ENCODE assay signal across 1 cellular context in the genomic region with DNA sequence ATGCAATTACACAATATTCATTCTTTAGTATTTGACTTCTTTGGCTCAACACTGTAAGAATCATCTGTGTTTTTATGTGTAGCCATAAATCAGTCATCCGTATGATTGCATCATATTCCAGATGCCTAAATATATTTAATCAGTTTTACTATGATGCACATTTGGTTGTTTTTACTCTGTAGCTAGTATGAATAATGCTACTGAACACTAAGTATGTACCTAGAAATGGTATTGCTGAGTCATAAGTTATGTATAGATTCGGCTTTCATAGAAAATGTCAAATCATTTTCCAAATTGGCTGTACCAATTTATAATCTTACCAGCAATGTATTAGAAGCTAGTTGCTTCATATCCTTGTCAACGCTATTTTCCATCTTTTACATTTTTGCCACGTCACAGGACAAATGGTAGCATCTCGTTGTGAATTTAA.
TF ChIP-seq lines count a peak whose summit lies in the region.

No MANE protein-coding gene starts in this region.

TF ChIP-seq in K562, 482 proteins besides CTCF, POLR2A, EP300 and RAD21 (continued from another document and continues in another):
- TF ChIP-seq, protein P1, sequence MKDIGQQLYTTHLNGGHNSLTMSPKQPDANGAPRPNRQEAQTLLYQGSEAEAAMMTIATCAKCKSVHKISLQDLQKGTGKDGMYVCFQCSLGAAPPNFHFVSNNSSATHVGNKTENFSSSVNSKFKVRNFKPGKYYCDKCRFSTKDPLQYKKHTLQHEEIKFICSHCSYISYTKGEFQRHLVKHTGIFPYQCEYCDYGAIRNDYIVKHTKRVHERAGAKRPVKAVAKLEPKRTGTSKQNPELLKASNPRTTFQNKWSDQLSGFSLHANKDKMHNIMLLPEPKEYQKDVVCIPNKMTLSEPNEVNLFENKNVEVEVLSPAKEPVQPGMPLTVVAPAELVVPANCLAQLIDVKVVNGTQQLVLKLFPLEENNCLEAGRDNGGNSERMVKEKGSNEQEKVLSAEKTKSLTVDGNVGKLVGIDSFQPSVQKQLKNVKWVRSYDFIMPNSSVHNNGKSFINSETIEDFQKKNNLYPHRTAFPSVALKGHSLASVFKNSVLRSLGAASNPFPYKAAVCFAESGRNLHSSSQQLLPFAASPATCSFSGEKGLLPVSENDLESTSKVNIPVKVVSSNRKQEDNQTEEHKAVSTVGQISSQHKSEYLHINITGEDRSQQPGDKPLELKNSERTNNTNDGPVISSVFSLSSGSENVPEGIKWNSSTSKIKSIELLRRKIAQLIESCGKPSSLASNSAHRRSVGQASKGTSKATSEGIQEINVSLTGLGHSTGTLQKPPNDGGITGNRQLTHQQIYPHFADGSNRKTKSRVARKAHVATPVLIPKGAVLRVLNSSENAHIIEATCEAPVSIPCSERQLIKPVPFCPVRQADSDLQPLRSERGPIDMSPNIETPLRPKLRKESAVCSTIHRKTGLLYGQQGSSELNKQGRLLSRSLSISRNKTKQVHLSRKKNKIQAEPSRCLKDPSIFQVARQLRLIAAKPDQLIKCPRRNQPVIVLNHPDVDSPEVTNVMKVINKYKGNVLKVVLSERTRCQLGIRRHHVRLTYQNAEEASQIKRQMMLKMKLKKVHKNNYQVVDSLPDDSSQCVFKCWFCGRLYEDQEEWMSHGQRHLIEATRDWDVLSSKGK (CRISPR knock-in tag; IDR thresholded peaks at IDR 0.05) = no peak
- TF ChIP-seq CBX2 (IDR thresholded peaks at IDR 0.05; ENCODE audit: insufficient read depth, low read length, poor library complexity, severe bottlenecking) (no peak), ZNF174 (CRISPR knock-in tag; IDR thresholded peaks at IDR 0.05) (no peak), NR3C1 (CRISPR knock-in tag; IDR thresholded peaks at IDR 0.05) (no peak), ZEB2 (IDR thresholded peaks at IDR 0.05) (no peak), RFX5 (IDR thresholded peaks at IDR 0.05; ENCODE audit: low read depth, low read length) (no peak), YY1 (IDR thresholded peaks at IDR 0.05; ENCODE audit: borderline replicate concordance in 1 of 3, control insufficient read depth in 1 of 3, extremely low read depth in 1 of 3, insufficient read depth in 3 of 3, insufficient read length in 1 of 3, insufficient replicate concordance in 2 of 3, low read depth in 1 of 3, low read length in 2 of 3) (no peak), TCF7L2 (IDR thresholded peaks at IDR 0.05; ENCODE audit: low read depth, low read length) (no peak), PTBP1 (IDR thresholded peaks at IDR 0.05; ENCODE audit: low read depth, low read length) (no peak), MCM7 (IDR thresholded peaks at IDR 0.05) (no peak), TBP (optimal IDR thresholded peaks at IDR 0.05; ENCODE audit: low read depth, low read length) (no peak), ZKSCAN1 (IDR thresholded peaks at IDR 0.05; ENCODE audit: low read depth, low read length) (no peak), SRSF9 (IDR thresholded peaks at IDR 0.05; ENCODE audit: borderline replicate concordance, low read depth, low read length) (no peak), ZNF282 (CRISPR knock-in tag; IDR thresholded peaks at IDR 0.05) (no peak), FOXK2 (conservative IDR thresholded peaks at IDR 0.05 in 1 of 2, IDR thresholded peaks at IDR 0.05 in 1 of 2; ENCODE audit: low read depth in 2 of 2) (no peak), ZNF197 (CRISPR knock-in tag; IDR thresholded peaks at IDR 0.05; ENCODE audit: low read depth) (no peak), HEY1 (CRISPR knock-in tag; IDR thresholded peaks at IDR 0.05; ENCODE audit: borderline replicate concordance) (no peak), RAD51 (IDR thresholded peaks at IDR 0.05; ENCODE audit: borderline replicate concordance, low read depth) (no peak), ATF7 (IDR thresholded peaks at IDR 0.05) (0 out of 2 replicates have a peak, but pooled peaks have one; percentile 20), NCOA4 (IDR thresholded peaks at IDR 0.05; ENCODE audit: partially characterized antibody) (no peak), PML (IDR thresholded peaks at IDR 0.05; ENCODE audit: low read length) (no peak), MYC (IDR thresholded peaks at IDR 0.05; ENCODE audit: low read depth, low read length) (no peak), MYC (CRISPR knock-in tag; IDR thresholded peaks at IDR 0.05; ENCODE audit: borderline replicate concordance, low read depth) (no peak), ZNF561 (CRISPR knock-in tag; conservative IDR thresholded peaks at IDR 0.05) (no peak), TSC22D4 (tag; IDR thresholded peaks at IDR 0.05) (no peak), MAFF (IDR thresholded peaks at IDR 0.05; ENCODE audit: low read length) (peak; percentile 58), XRCC3 (IDR thresholded peaks at IDR 0.05) (no peak), ZNF717 (CRISPR knock-in tag; IDR thresholded peaks at IDR 0.05) (no peak), RBM22 (IDR thresholded peaks at IDR 0.05; ENCODE audit: low read depth, low read length, poor library complexity, severe bottlenecking) (no peak), U2AF1 (optimal IDR thresholded peaks at IDR 0.05; ENCODE audit: low read depth, low read length) (no peak), OTX1 (CRISPR knock-in tag; IDR thresholded peaks at IDR 0.05) (no peak), ZNF41 (CRISPR knock-in tag; conservative IDR thresholded peaks at IDR 0.05) (no peak), SMARCC2 (IDR thresholded peaks at IDR 0.05; ENCODE audit: low read depth) (no peak), ZSCAN32 (CRISPR knock-in tag; IDR thresholded peaks at IDR 0.05) (peak; percentile 81), ELF4 (CRISPR knock-in tag; IDR thresholded peaks at IDR 0.05) (no peak)
- TF ChIP-seq, protein P2, sequence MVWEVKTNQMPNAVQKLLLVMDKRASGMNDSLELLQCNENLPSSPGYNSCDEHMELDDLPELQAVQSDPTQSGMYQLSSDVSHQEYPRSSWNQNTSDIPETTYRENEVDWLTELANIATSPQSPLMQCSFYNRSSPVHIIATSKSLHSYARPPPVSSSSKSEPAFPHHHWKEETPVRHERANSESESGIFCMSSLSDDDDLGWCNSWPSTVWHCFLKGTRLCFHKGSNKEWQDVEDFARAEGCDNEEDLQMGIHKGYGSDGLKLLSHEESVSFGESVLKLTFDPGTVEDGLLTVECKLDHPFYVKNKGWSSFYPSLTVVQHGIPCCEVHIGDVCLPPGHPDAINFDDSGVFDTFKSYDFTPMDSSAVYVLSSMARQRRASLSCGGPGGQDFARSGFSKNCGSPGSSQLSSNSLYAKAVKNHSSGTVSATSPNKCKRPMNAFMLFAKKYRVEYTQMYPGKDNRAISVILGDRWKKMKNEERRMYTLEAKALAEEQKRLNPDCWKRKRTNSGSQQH (CRISPR knock-in tag; IDR thresholded peaks at IDR 0.05) = no peak
- TF ChIP-seq, protein P3, sequence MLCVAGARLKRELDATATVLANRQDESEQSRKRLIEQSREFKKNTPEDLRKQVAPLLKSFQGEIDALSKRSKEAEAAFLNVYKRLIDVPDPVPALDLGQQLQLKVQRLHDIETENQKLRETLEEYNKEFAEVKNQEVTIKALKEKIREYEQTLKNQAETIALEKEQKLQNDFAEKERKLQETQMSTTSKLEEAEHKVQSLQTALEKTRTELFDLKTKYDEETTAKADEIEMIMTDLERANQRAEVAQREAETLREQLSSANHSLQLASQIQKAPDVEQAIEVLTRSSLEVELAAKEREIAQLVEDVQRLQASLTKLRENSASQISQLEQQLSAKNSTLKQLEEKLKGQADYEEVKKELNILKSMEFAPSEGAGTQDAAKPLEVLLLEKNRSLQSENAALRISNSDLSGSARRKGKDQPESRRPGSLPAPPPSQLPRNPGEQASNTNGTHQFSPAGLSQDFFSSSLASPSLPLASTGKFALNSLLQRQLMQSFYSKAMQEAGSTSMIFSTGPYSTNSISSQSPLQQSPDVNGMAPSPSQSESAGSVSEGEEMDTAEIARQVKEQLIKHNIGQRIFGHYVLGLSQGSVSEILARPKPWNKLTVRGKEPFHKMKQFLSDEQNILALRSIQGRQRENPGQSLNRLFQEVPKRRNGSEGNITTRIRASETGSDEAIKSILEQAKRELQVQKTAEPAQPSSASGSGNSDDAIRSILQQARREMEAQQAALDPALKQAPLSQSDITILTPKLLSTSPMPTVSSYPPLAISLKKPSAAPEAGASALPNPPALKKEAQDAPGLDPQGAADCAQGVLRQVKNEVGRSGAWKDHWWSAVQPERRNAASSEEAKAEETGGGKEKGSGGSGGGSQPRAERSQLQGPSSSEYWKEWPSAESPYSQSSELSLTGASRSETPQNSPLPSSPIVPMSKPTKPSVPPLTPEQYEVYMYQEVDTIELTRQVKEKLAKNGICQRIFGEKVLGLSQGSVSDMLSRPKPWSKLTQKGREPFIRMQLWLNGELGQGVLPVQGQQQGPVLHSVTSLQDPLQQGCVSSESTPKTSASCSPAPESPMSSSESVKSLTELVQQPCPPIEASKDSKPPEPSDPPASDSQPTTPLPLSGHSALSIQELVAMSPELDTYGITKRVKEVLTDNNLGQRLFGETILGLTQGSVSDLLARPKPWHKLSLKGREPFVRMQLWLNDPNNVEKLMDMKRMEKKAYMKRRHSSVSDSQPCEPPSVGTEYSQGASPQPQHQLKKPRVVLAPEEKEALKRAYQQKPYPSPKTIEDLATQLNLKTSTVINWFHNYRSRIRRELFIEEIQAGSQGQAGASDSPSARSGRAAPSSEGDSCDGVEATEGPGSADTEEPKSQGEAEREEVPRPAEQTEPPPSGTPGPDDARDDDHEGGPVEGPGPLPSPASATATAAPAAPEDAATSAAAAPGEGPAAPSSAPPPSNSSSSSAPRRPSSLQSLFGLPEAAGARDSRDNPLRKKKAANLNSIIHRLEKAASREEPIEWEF (CRISPR knock-in tag; IDR thresholded peaks at IDR 0.05) = no peak
- TF ChIP-seq, protein P4, sequence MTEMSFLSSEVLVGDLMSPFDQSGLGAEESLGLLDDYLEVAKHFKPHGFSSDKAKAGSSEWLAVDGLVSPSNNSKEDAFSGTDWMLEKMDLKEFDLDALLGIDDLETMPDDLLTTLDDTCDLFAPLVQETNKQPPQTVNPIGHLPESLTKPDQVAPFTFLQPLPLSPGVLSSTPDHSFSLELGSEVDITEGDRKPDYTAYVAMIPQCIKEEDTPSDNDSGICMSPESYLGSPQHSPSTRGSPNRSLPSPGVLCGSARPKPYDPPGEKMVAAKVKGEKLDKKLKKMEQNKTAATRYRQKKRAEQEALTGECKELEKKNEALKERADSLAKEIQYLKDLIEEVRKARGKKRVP (CRISPR knock-in tag; IDR thresholded peaks at IDR 0.05) = peak; percentile 68
- TF ChIP-seq, protein P5, sequence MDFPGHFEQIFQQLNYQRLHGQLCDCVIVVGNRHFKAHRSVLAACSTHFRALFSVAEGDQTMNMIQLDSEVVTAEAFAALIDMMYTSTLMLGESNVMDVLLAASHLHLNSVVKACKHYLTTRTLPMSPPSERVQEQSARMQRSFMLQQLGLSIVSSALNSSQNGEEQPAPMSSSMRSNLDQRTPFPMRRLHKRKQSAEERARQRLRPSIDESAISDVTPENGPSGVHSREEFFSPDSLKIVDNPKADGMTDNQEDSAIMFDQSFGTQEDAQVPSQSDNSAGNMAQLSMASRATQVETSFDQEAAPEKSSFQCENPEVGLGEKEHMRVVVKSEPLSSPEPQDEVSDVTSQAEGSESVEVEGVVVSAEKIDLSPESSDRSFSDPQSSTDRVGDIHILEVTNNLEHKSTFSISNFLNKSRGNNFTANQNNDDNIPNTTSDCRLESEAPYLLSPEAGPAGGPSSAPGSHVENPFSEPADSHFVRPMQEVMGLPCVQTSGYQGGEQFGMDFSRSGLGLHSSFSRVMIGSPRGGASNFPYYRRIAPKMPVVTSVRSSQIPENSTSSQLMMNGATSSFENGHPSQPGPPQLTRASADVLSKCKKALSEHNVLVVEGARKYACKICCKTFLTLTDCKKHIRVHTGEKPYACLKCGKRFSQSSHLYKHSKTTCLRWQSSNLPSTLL (IDR thresholded peaks at IDR 0.05) = no peak
- TF ChIP-seq, protein P6, sequence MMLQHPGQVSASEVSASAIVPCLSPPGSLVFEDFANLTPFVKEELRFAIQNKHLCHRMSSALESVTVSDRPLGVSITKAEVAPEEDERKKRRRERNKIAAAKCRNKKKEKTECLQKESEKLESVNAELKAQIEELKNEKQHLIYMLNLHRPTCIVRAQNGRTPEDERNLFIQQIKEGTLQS (IDR thresholded peaks at IDR 0.05) = peak; percentile 92
- TF ChIP-seq, protein P6 (CRISPR knock-in tag; conservative IDR thresholded peaks at IDR 0.05) = no peak
